Comparison of ENCODE assay signal across 8 cellular contexts in genomic region chr7:2710256-2710655, GRCh38. TPM values are rescaled to one million over a fixed set of nuclear protein-coding genes. Genes with fewer than 3 reads are reported as not detected.
DNase-seq lines count a peak whose midpoint lies in the region; ATAC-seq lines count a peak whose summit lies in the region.

No MANE protein-coding gene starts in this region.

- H3K9me3 ChIP-seq in skeletal muscle tissue (ENCODE audit: control insufficient read depth in 3 of 3, low read length in 3 of 3) = no peaks in the 10 kb centered on the region

- peak overlapping the region in 1 of 3 donors; percentile 62 for H3K9ac ChIP-seq in skeletal muscle tissue (ENCODE audit: low read depth in 1 of 3, low read length in 3 of 3)

- no peak overlapping the region for H3K27ac ChIP-seq in skeletal muscle tissue (ENCODE audit: low read depth, low read length)

- intact Hi-C loops in left cardiac atrium (cut with DNase I) = no loop called here

- H3K4me3 ChIP-seq in skeletal muscle tissue (ENCODE audit: low read length in 3 of 3) = peak overlapping the region in 2 of 3 donors; percentile 14 to 63

- H3K36me3 ChIP-seq in skeletal muscle tissue (ENCODE audit: control insufficient read depth in 3 of 3, insufficient read depth in 3 of 3, low read length in 3 of 3) = no peaks in the 10 kb centered on the region

- ATAC-seq in GM18868 (IDR thresholded peaks at IDR 0.05; ENCODE audit: unreplicated experiment) = peak; percentile 74
- peak; percentile 43 for ATAC-seq in HG02973 (IDR thresholded peaks at IDR 0.05; ENCODE audit: unreplicated experiment)
- no peak for ATAC-seq in left cardiac atrium

- H3K4me1 ChIP-seq in skeletal muscle tissue (ENCODE audit: control insufficient read depth in 3 of 3, insufficient read depth in 3 of 3, low read length in 3 of 3) = peaks cover 8 to 11% (median 9%) of the 10 kb centered on the region in 3 donors

- DNase-seq in activated CD4-positive, alpha-beta T cell treated with anti-CD3 and anti-CD28 coated beads, Interleukin-2, amount 50 U/mL, for 4 hours = peak; percentile 46 to 49
- no peak for DNase-seq in AML-193 (lab: John Stamatoyannopoulos, UW)
- DNase-seq in left cardiac atrium = no peak
- no peak for DNase-seq in mesenteric fat pad (ENCODE audit: low spot score)
- DNase-seq in AG20443 (ENCODE audit: low spot score) = no peak

- H3K27me3 ChIP-seq in skeletal muscle tissue (ENCODE audit: control insufficient read depth in 3 of 3, insufficient read depth in 3 of 3, low read length in 3 of 3) = peaks cover 5 to 35% (median 5%) of the 10 kb centered on the region in 3 donors

RNA-seq across cellular contexts. Expression of gene AMZ1, which starts 22.3 kb away (rescaled TPM):
- total RNA-seq in skeletal muscle tissue = under 0.01 TPM
- under 1 TPM; 0.27 to 0.34 TPM for total RNA-seq in left cardiac atrium
- 0.16 TPM for total RNA-seq in mesenteric fat pad

Comparison
In these comparisons a context has a peak if more than half of its experiments do, and no peak if none do; other contexts are left out.
1. ATAC-seq: peak in GM18868 (single experiment) and HG02973 (single experiment); none in left cardiac atrium (0 of 2).
2. DNase-seq: peak in activated CD4-positive, alpha-beta T cell treated with anti-CD3 and anti-CD28 coated beads, Interleukin-2, amount 50 U/mL, for 4 hours (2 of 2); none in AML-193 (0 of 2), left cardiac atrium (single experiment), mesenteric fat pad (single experiment) and AG20443 (single experiment).